1 cellular context compared by ENCODE assay signal in the genomic region with DNA sequence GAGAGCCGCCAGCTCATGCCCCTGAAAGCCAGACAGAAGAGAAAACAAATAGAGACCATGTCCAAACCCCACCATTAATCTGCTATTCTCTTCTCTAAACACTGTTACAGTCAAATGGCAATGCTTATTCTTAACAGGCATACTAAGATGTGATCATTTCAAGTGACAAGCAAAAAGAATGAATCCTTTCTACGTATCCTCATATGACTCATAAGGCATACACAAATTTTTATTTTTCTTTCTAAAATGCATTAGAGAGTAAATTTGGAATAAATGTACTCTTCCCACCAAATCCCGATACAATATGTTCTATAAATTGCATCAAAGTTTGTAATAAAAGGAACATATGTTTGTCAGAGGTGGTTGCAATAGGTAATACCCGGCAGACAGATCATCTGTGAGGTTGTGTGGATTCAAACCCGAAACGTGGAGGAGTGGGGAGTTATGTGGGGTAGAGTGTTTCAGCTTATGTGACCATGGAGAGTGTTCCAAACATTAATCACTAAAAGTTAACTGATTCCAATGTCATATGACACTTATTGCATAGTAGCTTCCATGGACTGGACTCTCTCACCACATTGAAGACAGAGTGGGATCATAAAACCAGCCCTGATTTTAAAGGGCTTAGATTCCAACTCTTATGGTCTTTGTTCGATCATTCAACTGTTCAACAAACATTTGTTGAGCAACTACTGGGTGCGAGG.
TF ChIP-seq lines count a peak whose summit lies in the region.

No MANE protein-coding gene starts in this region.

TF ChIP-seq in SK-N-SH, 30 proteins besides CTCF, POLR2A, EP300 and RAD21 (continued from another document):
- TF ChIP-seq, protein P1, sequence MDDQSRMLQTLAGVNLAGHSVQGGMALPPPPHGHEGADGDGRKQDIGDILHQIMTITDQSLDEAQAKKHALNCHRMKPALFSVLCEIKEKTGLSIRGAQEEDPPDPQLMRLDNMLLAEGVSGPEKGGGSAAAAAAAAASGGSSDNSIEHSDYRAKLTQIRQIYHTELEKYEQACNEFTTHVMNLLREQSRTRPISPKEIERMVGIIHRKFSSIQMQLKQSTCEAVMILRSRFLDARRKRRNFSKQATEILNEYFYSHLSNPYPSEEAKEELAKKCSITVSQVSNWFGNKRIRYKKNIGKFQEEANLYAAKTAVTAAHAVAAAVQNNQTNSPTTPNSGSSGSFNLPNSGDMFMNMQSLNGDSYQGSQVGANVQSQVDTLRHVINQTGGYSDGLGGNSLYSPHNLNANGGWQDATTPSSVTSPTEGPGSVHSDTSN (IDR thresholded peaks at IDR 0.05), result no peak
- TF ChIP-seq FOSL2 (IDR thresholded peaks at IDR 0.05; ENCODE audit: borderline replicate concordance, low read depth) (0 out of 2 replicates have a peak, but pooled peaks have one; percentile 7), RFX5 (IDR thresholded peaks at IDR 0.05; ENCODE audit: low read length) (no peak), NRF1 (IDR thresholded peaks at IDR 0.05; ENCODE audit: low read depth, low read length) (no peak)
- TF ChIP-seq, protein P2, sequence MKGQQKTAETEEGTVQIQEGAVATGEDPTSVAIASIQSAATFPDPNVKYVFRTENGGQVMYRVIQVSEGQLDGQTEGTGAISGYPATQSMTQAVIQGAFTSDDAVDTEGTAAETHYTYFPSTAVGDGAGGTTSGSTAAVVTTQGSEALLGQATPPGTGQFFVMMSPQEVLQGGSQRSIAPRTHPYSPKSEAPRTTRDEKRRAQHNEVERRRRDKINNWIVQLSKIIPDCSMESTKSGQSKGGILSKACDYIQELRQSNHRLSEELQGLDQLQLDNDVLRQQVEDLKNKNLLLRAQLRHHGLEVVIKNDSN (IDR thresholded peaks at IDR 0.05; ENCODE audit: borderline replicate concordance, low read depth), result no peak
